In genomic region chr16:11105038-11105903, GRCh38 we compare ENCODE assay signal across 1 cellular context.
TF ChIP-seq lines count a peak whose summit lies in the region.

No MANE protein-coding gene starts in this region.

TF ChIP-seq in K562, 482 proteins besides CTCF, POLR2A, EP300 and RAD21 (continued from another document and continues in another):
- no peak for TF ChIP-seq BCLAF1 (IDR thresholded peaks at IDR 0.05; ENCODE audit: borderline replicate concordance in 1 of 2, control insufficient read depth in 1 of 2, low read depth in 2 of 2, low read length in 1 of 2)
- TF ChIP-seq ZNF347 (CRISPR knock-in tag; IDR thresholded peaks at IDR 0.05; ENCODE audit: low read depth), result no peak
- TF ChIP-seq HDAC2 (IDR thresholded peaks at IDR 0.05), result peak; percentile 99
- no peak; the same call in 1 of the 2 replicates for TF ChIP-seq CBFB (CRISPR knock-in tag; IDR thresholded peaks at IDR 0.05)
- TF ChIP-seq SMARCB1 (IDR thresholded peaks at IDR 0.05; ENCODE audit: insufficient read length, low read depth), result no peak
- peak; percentile 80 for TF ChIP-seq EP400 (IDR thresholded peaks at IDR 0.05)
- TF ChIP-seq ID3 (CRISPR knock-in tag; IDR thresholded peaks at IDR 0.05), result no peak
- peak; percentile 84; the same call in 1 of the 2 replicates for TF ChIP-seq ID3 (tag; IDR thresholded peaks at IDR 0.05)
- TF ChIP-seq CREB3L1 (IDR thresholded peaks at IDR 0.05; ENCODE audit: borderline replicate concordance, low read depth), result peak; percentile 54; the same call in 1 of the 2 replicates
- no peak for TF ChIP-seq SRSF3 (IDR thresholded peaks at IDR 0.05; ENCODE audit: insufficient read depth, low read length)
- no peak for TF ChIP-seq ZNF75A (CRISPR knock-in tag; IDR thresholded peaks at IDR 0.05)
- TF ChIP-seq GABPA (tag; conservative IDR thresholded peaks at IDR 0.05; ENCODE audit: low read depth), result no peak; the same call in none of the 2 replicates
- TF ChIP-seq KAT8 (IDR thresholded peaks at IDR 0.05; ENCODE audit: low read depth), result no peak
- TF ChIP-seq ZNF584 (CRISPR knock-in tag; IDR thresholded peaks at IDR 0.05; ENCODE audit: low read depth), result no peak
- no peak for TF ChIP-seq MLX (CRISPR knock-in tag; conservative IDR thresholded peaks at IDR 0.05)
- no peak for TF ChIP-seq PBX2 (CRISPR knock-in tag; IDR thresholded peaks at IDR 0.05; ENCODE audit: low read depth)
- TF ChIP-seq PBX2 (tag; conservative IDR thresholded peaks at IDR 0.05; ENCODE audit: low read depth), result peak; percentile 80
- TF ChIP-seq ZNF583 (CRISPR knock-in tag; IDR thresholded peaks at IDR 0.05), result no peak
- TF ChIP-seq NBN (IDR thresholded peaks at IDR 0.05; ENCODE audit: low read depth), result peak; percentile 92
- peak; percentile 38 to 89; a peak in 3 of 4 replicates for TF ChIP-seq MLLT1 (IDR thresholded peaks at IDR 0.05)
- TF ChIP-seq NCOA4 (IDR thresholded peaks at IDR 0.05; ENCODE audit: partially characterized antibody), result peak; percentile 7
- no peak for TF ChIP-seq ZNF316 (IDR thresholded peaks at IDR 0.05)
- TF ChIP-seq POLR3A (IDR thresholded peaks at IDR 0.05; ENCODE audit: borderline replicate concordance, extremely low read depth, insufficient read depth, insufficient read length), result no peak
- TF ChIP-seq ZFP1 (CRISPR knock-in tag; IDR thresholded peaks at IDR 0.05), result no peak
- TF ChIP-seq HEY1 (CRISPR knock-in tag; IDR thresholded peaks at IDR 0.05; ENCODE audit: borderline replicate concordance), result no peak
- no peak for TF ChIP-seq ARHGAP35 (IDR thresholded peaks at IDR 0.05; ENCODE audit: partially characterized antibody)
- TF ChIP-seq SIN3B (IDR thresholded peaks at IDR 0.05; ENCODE audit: low read depth), result no peak
- TF ChIP-seq MAX (CRISPR knock-in tag; IDR thresholded peaks at IDR 0.05), result no peak
- peak; percentile 85; the same call in 1 of the 2 replicates for TF ChIP-seq ZNF609 (CRISPR knock-in tag; IDR thresholded peaks at IDR 0.05; ENCODE audit: borderline replicate concordance)
- peak; percentile 71 for TF ChIP-seq GABPB1 (CRISPR knock-in tag; IDR thresholded peaks at IDR 0.05)
- peak; percentile 84 for TF ChIP-seq ZNF197 (CRISPR knock-in tag; IDR thresholded peaks at IDR 0.05; ENCODE audit: low read depth)
- TF ChIP-seq KDM2B (CRISPR knock-in tag; IDR thresholded peaks at IDR 0.05), result no peak
- no peak for TF ChIP-seq PHB (CRISPR knock-in tag; IDR thresholded peaks at IDR 0.05)
- TF ChIP-seq EWSR1 (IDR thresholded peaks at IDR 0.05; ENCODE audit: borderline replicate concordance, low read depth, partially characterized antibody), result no peak
- TF ChIP-seq ZNF449 (CRISPR knock-in tag; IDR thresholded peaks at IDR 0.05), result no peak
- TF ChIP-seq CREBBP (IDR thresholded peaks at IDR 0.05; ENCODE audit: low read depth, low read length), result no peak
- TF ChIP-seq POLR2G (IDR thresholded peaks at IDR 0.05; ENCODE audit: low read depth, low read length), result no peak
- TF ChIP-seq ZBTB12 (CRISPR knock-in tag; IDR thresholded peaks at IDR 0.05), result peak; percentile 32; the same call in 1 of the 2 replicates
- TF ChIP-seq ZNF311 (CRISPR knock-in tag; IDR thresholded peaks at IDR 0.05), result peak; percentile 80
- no peak for TF ChIP-seq E2F5 (CRISPR knock-in tag; IDR thresholded peaks at IDR 0.05)
- TF ChIP-seq BACH1 (tag; IDR thresholded peaks at IDR 0.05), result peak; percentile 68; the same call in 1 of the 2 replicates
- TF ChIP-seq CC2D1A (IDR thresholded peaks at IDR 0.05), result peak; percentile 98
- TF ChIP-seq SMC3 (conservative IDR thresholded peaks at IDR 0.05; ENCODE audit: insufficient read depth, low read depth, low read length), result no peak
